ENCODE assay signal across 19 cellular contexts in genomic region chr10:74332398-74332797, GRCh38.
DNase-seq lines count a peak whose midpoint lies in the region; ATAC-seq and TF ChIP-seq lines count a peak whose summit lies in the region.
"Had no signal": no experiment of that assay in that cellular context is flagged by ENCODE, and none has a peak within 500 bp of the region (broad histone marks: within the 10 kb centered on the region; RNA-seq: fewer than 3 reads in every experiment).

No MANE protein-coding gene starts in this region.

- no peak overlapping the region for H2AFZ ChIP-seq in IMR-90 (replicated peaks; ENCODE audit: low read length, poor library complexity)
- H2AFZ ChIP-seq: parathyroid adenoma had no signal

- intact Hi-C loops in IMR-90 (cut with micrococcal nuclease): no loop called here

- POLR2A ChIA-PET in IMR-90 (lab: Charles Lee; ENCODE audit: unreplicated experiment): no interaction called here

- no peak overlapping the region for H2AK9ac ChIP-seq in IMR-90 (replicated peaks; ENCODE audit: low read depth, low read length, poor library complexity)

- H3K27me3 ChIP-seq in IMR-90 (ENCODE audit: control insufficient read depth, insufficient read depth, low read length): no peaks in the 10 kb centered on the region
- H3K27me3 ChIP-seq: ascending aorta, BLaER1, uterus had no signal

- peaks cover 4% of the 10 kb centered on the region; the same call in 1 of the 2 replicates for H3K9me1 ChIP-seq in IMR-90 (ENCODE audit: insufficient read depth, low read length)

- H3K4me3 Mint-ChIP-seq in osteocyte (ENCODE audit: unreplicated experiment): no peak overlapping the region
- H3K4me3 Mint-ChIP-seq in immature natural killer cell: no peak overlapping the region
- H3K4me3 Mint-ChIP-seq: activated naive CD4-positive, alpha-beta T cell treated with anti-CD3 and anti-CD28 coated beads for 36 hours had no signal

- H3K36me3 Mint-ChIP-seq in osteocyte (ENCODE audit: unreplicated experiment) (peaks cover 15% of the 10 kb centered on the region), immature natural killer cell (peaks cover 0 to 8% (median 4%) of the 10 kb centered on the region in 3 donors)
- peaks cover 0 to 4% of the 10 kb centered on the region in 2 donors for H3K36me3 Mint-ChIP-seq in activated naive CD4-positive, alpha-beta T cell treated with anti-CD3 and anti-CD28 coated beads, Interleukin-2, amount 50 U/mL, for 72 hours

- H3K14ac ChIP-seq in IMR-90 (replicated peaks; ENCODE audit: low read depth, low read length): no peak overlapping the region

- no peak overlapping the region for H3K9ac ChIP-seq in IMR-90 (ENCODE audit: low read depth, low read length)
- H3K9ac ChIP-seq: BLaER1, parathyroid adenoma had no signal

- H2BK120ac ChIP-seq in IMR-90 (ENCODE audit: low read depth, low read length): no peak overlapping the region

- peak overlapping the region; percentile 82 for H3K27ac Mint-ChIP-seq in osteocyte (ENCODE audit: unreplicated experiment)
- no peak overlapping the region for H3K27ac Mint-ChIP-seq in immature natural killer cell
- H3K27ac Mint-ChIP-seq in activated naive CD4-positive, alpha-beta T cell treated with anti-CD3 and anti-CD28 coated beads, Interleukin-2, amount 50 U/mL, for 72 hours: no peak overlapping the region
- H3K27ac Mint-ChIP-seq: activated naive CD4-positive, alpha-beta T cell treated with anti-CD3 and anti-CD28 coated beads for 36 hours had no signal

- dilution Hi-C loops in IMR-90 (cut with HindIII; ENCODE audit: low sequenced_read_pairs, unreplicated experiment): no loop called here

- no peak overlapping the region for H3K23ac ChIP-seq in IMR-90 (ENCODE audit: low read depth, low read length)

- TF ChIP-seq RAD21 in IMR-90 (IDR thresholded peaks at IDR 0.05; ENCODE audit: low read length): no peak

- TF ChIP-seq POLR2A in IMR-90 (IDR thresholded peaks at IDR 0.05; ENCODE audit: low read depth, low read length): no peak

- BruUV-seq in IMR-90 (replicated peaks; lab: Mats Ljungman, UMichigan): no TSS peak

- H3K4me3 ChIP-seq in IMR-90 (ENCODE audit: insufficient read depth, low read depth, low read length): no peak overlapping the region
- H3K4me3 ChIP-seq: ascending aorta, BLaER1, coronary artery, lower lobe of right lung, uterus had no signal

- no peak overlapping the region for H2BK15ac ChIP-seq in IMR-90 (ENCODE audit: low read depth, low read length)

- no peak overlapping the region for H3K27ac ChIP-seq in IMR-90 (ENCODE audit: insufficient read depth, low read length)
- H3K27ac ChIP-seq: ascending aorta, BLaER1, coronary artery, lower lobe of right lung, parathyroid adenoma, uterus, VCaP had no signal

- H3K79me1 ChIP-seq in IMR-90 (ENCODE audit: low read depth in 1 of 2, low read length in 2 of 2): peaks cover 8 to 41% of the 10 kb centered on the region in 2 experiments; a peak in 3 of 4 replicates

- H3K18ac ChIP-seq in IMR-90 (ENCODE audit: low read depth, low read length): no peak overlapping the region

- H3K9me3 Mint-ChIP-seq in osteocyte (ENCODE audit: unreplicated experiment) (peaks cover 8% of the 10 kb centered on the region), immature natural killer cell (no peaks in the 10 kb centered on the region)
- H3K9me3 Mint-ChIP-seq in activated naive CD4-positive, alpha-beta T cell treated with anti-CD3 and anti-CD28 coated beads, Interleukin-2, amount 50 U/mL, for 72 hours: no peaks in the 10 kb centered on the region
- H3K9me3 Mint-ChIP-seq: activated naive CD4-positive, alpha-beta T cell treated with anti-CD3 and anti-CD28 coated beads for 36 hours had no signal

- no peak overlapping the region; a peak in 1 of 4 replicates for H4K8ac ChIP-seq in IMR-90 (ENCODE audit: low read depth in 2 of 2, low read length in 2 of 2)

- H3K4me1 Mint-ChIP-seq in osteocyte (ENCODE audit: unreplicated experiment) (peaks cover 35% of the 10 kb centered on the region), immature natural killer cell (no peaks in the 10 kb centered on the region)

- H3K27me3 Mint-ChIP-seq in osteocyte (ENCODE audit: unreplicated experiment): no peaks in the 10 kb centered on the region
- peaks cover 0 to 2% (median 0%) of the 10 kb centered on the region in 3 donors for H3K27me3 Mint-ChIP-seq in immature natural killer cell (ENCODE audit: low read depth in 3 of 3)

- CTCF ChIA-PET in IMR-90 (lab: Yijun Ruan, JAX): no interaction called here

- H2BK20ac ChIP-seq in IMR-90 (ENCODE audit: low read depth, low read length): no peak overlapping the region

- peak; percentile 32 for DNase-seq in EH (ENCODE audit: low read depth)
- peak; percentile 21 for DNase-seq in IMR-90
- peak; percentile 20 for DNase-seq in dedifferentiated amniotic fluid mesenchymal stem cell (ENCODE audit: extremely low spot score)
- DNase-seq in osteocyte (ENCODE audit: extremely low spot score, unreplicated experiment): no peak
- no peak for DNase-seq in immature natural killer cell
- DNase-seq in activated naive CD4-positive, alpha-beta T cell treated with anti-CD3 and anti-CD28 coated beads, Interleukin-2, amount 50 U/mL, for 72 hours (ENCODE audit: low spot score in 2 of 2): no peak
- DNase-seq: activated CD4-positive, alpha-beta T cell treated with anti-CD3 and anti-CD28 coated beads, Interleukin-2, amount 50 U/mL, for 48 hours; activated naive CD4-positive, alpha-beta T cell treated with anti-CD3 and anti-CD28 coated beads for 36 hours; lower lobe of right lung; NCI-H2029; small intestine; stimulated activated CD4-positive, alpha-beta T cell treated with anti-CD3 and anti-CD28 coated beads, Interleukin-4, amount 100 ng/mL, for 4 hours; uterus had no signal

- no peak overlapping the region for H4K91ac ChIP-seq in IMR-90 (ENCODE audit: insufficient read depth, low read depth, low read length)

- H4K5ac ChIP-seq in IMR-90 (ENCODE audit: low read depth, low read length): no peak overlapping the region

- H3K9me3 ChIP-seq in IMR-90 (ENCODE audit: control insufficient read depth, insufficient read depth, low read length): peaks cover 5% of the 10 kb centered on the region; the same call in 1 of the 2 replicates
- H3K9me3 ChIP-seq: ascending aorta, lower lobe of right lung, uterus had no signal

- no peak overlapping the region for H3K4ac ChIP-seq in IMR-90 (ENCODE audit: low read depth, low read length)

- no peak overlapping the region for H2AK5ac ChIP-seq in IMR-90 (ENCODE audit: low read depth, low read length)

- H3K4me2 ChIP-seq in IMR-90 (ENCODE audit: low read depth, low read length): no peak overlapping the region
- H3K4me2 ChIP-seq: BLaER1 had no signal

- H3K36me3 ChIP-seq in IMR-90 (ENCODE audit: control insufficient read depth, insufficient read depth, low read length): no peaks in the 10 kb centered on the region
- H3K36me3 ChIP-seq: ascending aorta, BLaER1, lower lobe of right lung, uterus had no signal

- ATAC-seq in IMR-90 (ENCODE audit: low read depth) (no peak), GM19467 (IDR thresholded peaks at IDR 0.05; ENCODE audit: unreplicated experiment) (no peak)
- ATAC-seq in activated naive CD4-positive, alpha-beta T cell treated with anti-CD3 and anti-CD28 coated beads, Interleukin-2, amount 50 U/mL, for 72 hours: no peak
- ATAC-seq: lower lobe of right lung had no signal

- H4K20me1 ChIP-seq in IMR-90 (ENCODE audit: insufficient read depth, low read length): no peaks in the 10 kb centered on the region
- H4K20me1 ChIP-seq: BLaER1 had no signal

- no peak overlapping the region for H3K56ac ChIP-seq in IMR-90 (ENCODE audit: extremely low read depth, insufficient read depth, low read length)

- TF ChIP-seq CTCF in IMR-90 (conservative IDR thresholded peaks at IDR 0.05; ENCODE audit: low read depth, low read length) (no peak), osteocyte (IDR thresholded peaks at IDR 0.05) (no peak)

- in situ Hi-C loops in IMR-90 (cut with MboI; ENCODE audit: low sequenced_read_pairs): no loop called here

- H2BK5ac ChIP-seq in IMR-90 (ENCODE audit: low read depth, low read length, poor library complexity, severe bottlenecking): no peak overlapping the region

- H3K4me1 ChIP-seq in IMR-90 (ENCODE audit: control insufficient read depth, insufficient read depth, low read length): peaks cover 2% of the 10 kb centered on the region; the same call in 1 of the 2 replicates
- H3K4me1 ChIP-seq: ascending aorta, BLaER1, lower lobe of right lung, parathyroid adenoma, uterus had no signal

TF ChIP-seq in IMR-90, 13 proteins besides CTCF, POLR2A, EP300 and RAD21:
- no peak for TF ChIP-seq MAZ (IDR thresholded peaks at IDR 0.05; ENCODE audit: borderline replicate concordance, low read depth, low read length)
- TF ChIP-seq CEBPB (IDR thresholded peaks at IDR 0.05; ENCODE audit: low read depth, low read length): peak; percentile 80

Comparison
In these comparisons a context has a peak if more than half of its experiments do, and no peak if none do; other contexts are left out.
1. DNase-seq: peak in EH (single experiment), IMR-90 (single experiment) and dedifferentiated amniotic fluid mesenchymal stem cell (single experiment); none in osteocyte (single experiment), immature natural killer cell (0 of 3) and activated naive CD4-positive, alpha-beta T cell treated with anti-CD3 and anti-CD28 coated beads, Interleukin-2, amount 50 U/mL, for 72 hours (0 of 2).